In the genomic region with DNA sequence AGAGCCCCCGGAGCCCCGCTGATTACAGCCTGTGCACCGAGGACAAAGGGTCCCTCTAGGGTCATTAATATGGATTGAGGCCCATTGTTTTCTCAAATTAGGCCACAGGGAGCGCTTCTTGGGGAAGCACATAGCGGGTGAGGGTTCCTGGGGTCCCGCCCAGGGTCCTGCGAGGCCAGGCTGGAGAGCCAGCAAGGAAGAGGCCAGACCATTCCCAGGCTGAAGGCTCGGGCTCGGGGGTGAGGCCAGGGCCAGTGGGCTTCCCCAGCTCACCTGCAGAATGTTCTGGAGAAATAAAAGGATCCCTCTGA, we compare ENCODE assay signal across 1 cellular context.
TF ChIP-seq lines count a peak whose summit lies in the region.

No MANE protein-coding gene starts in this region.

TF ChIP-seq in WTC11, 78 proteins besides CTCF, POLR2A, EP300 and RAD21 (continued from another document):
- TF ChIP-seq SMAD4 (CRISPR knock-in tag; IDR thresholded peaks at IDR 0.05) (no peak), GABPB1 (CRISPR knock-in tag; IDR thresholded peaks at IDR 0.05) (no peak), NR1H2 (CRISPR knock-in tag; IDR thresholded peaks at IDR 0.05) (no peak), KAT7 (CRISPR knock-in tag; IDR thresholded peaks at IDR 0.05; ENCODE audit: borderline replicate concordance) (no peak)
TF ChIP-seq in WTC11: peak in this region for 0.
